Comparison of ENCODE assay signal across 8 cellular contexts in the genomic region with DNA sequence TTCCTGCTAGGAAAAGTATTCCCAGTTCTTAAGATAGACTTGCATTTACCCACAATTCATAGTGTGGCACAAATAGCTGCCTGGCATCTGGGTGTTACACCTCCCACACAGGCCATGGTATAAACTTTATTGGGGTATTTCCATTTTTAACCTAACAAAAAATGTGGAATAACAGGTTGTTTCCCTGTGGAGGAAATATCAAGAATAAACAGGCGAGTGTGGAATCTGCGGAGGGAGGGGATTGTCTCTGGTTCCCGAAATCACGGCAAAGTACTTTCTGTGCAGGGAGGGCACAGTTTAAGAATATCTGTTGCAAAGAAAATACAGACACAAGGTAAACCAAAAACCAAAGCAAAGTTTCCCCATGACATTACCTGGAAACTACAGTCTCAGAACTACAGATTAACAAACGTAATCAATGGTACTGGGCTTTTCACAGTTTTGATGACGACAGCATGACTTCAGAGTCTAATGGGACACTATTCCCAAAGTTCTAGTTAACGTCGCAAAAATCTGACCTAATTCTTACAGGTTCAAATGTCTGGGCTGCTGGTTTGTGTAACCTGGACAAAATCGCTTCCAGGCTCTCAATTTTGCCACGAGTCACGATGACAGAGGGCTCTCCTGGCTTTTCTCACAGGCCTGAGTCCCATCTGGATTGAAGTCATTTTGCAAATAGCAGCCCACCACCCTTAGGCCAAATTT. TPM values are rescaled to one million over a fixed set of nuclear protein-coding genes. Genes with fewer than 3 reads are reported as not detected.
DNase-seq lines count a peak whose midpoint lies in the region; ATAC-seq and TF ChIP-seq lines count a peak whose summit lies in the region.

No MANE protein-coding gene starts in this region.

- 6 to 7% methylated on average over 8 of the region's 11 CpGs for WGBS in gastroesophageal sphincter (ENCODE audit: low coverage in 1 of 2), 2 donors

- no peak for TF ChIP-seq POLR2A in gastroesophageal sphincter (IDR thresholded peaks at IDR 0.05)

- H3K27ac Mint-ChIP-seq in GM23338 (peak overlapping the region; percentile 91), WTC11 (peak overlapping the region; percentile 98)

- H3K4me3 Mint-ChIP-seq in GM23338 (peak overlapping the region; percentile 92), WTC11 (peak overlapping the region; percentile 100)

- H3K4me1 Mint-ChIP-seq in GM23338 (peaks cover 54% of the 10 kb centered on the region), WTC11 (peaks cover 56% of the 10 kb centered on the region)

- H3K27me3 Mint-ChIP-seq in GM23338 (ENCODE audit: insufficient read depth, low read depth, poor library complexity) (peaks cover 5% of the 10 kb centered on the region), WTC11 (ENCODE audit: low read depth) (no peaks in the 10 kb centered on the region)

- peaks cover 47% of the 10 kb centered on the region for H4K20me1 ChIP-seq in GM23338 (replicated peaks; ENCODE audit: insufficient read depth)

- TF ChIP-seq EP300 in gastroesophageal sphincter (IDR thresholded peaks at IDR 0.05): no peak

- H3K4me2 ChIP-seq in GM23338: peak overlapping the region; percentile 99

- H3K4me1 ChIP-seq in GM23338 (ENCODE audit: insufficient read depth): peaks cover 35% of the 10 kb centered on the region
- peaks cover 15 to 70% (median 44%) of the 10 kb centered on the region in 3 donors for H3K4me1 ChIP-seq in gastroesophageal sphincter
- H3K4me1 ChIP-seq in skeletal muscle tissue (ENCODE audit: control insufficient read depth in 3 of 3, insufficient read depth in 3 of 3, low read length in 3 of 3): peaks cover 31 to 52% (median 52%) of the 10 kb centered on the region in 3 donors

- no peaks in the 10 kb centered on the region for H3K9me2 ChIP-seq in GM23338 (ENCODE audit: insufficient read depth)

- H3F3A ChIP-seq in GM23338 (replicated peaks; ENCODE audit: low read depth): 0 out of 2 replicates have a peak, but pooled peaks cover 3% of the 10 kb centered on the region

- H3K36me3 Mint-ChIP-seq in GM23338 (ENCODE audit: low read depth) (peaks cover 16% of the 10 kb centered on the region), WTC11 (peaks cover 14% of the 10 kb centered on the region)

- ATAC-seq in GM23338 (no peak), WTC11 (no peak), gastroesophageal sphincter (no peak), GM18498 (IDR thresholded peaks at IDR 0.05; ENCODE audit: unreplicated experiment) (no peak)

- CTCF ChIA-PET in WTC11 (lab: Charles Lee): interaction anchor here (1.2 to 2.6 kb wide), 3 partner anchors 60 to 91 kb away, joined by 7 to 25 read pairs (median 8); a partner anchor contains a TSS

- POLR2A ChIA-PET in WTC11 (lab: Charles Lee): interaction anchor here (0.6 kb wide), 1 partner anchor 80 kb away, joined by 5 read pairs; no protein-coding TSS in a partner anchor

- H3K79me2 ChIP-seq in GM23338 (replicated peaks; ENCODE audit: insufficient read depth): peaks cover 71% of the 10 kb centered on the region

- H3K9me3 ChIP-seq in gastroesophageal sphincter (no peaks in the 10 kb centered on the region), skeletal muscle tissue (ENCODE audit: control insufficient read depth in 3 of 3, low read length in 3 of 3) (no peaks in the 10 kb centered on the region)

- DNase-seq in GM23338 (ENCODE audit: low spot score) (no peak), WTC11 (ENCODE audit: low spot score) (no peak), NCI-H1436 (lab: John Stamatoyannopoulos, UW) (no peak), cerebellum (ENCODE audit: low spot score) (no peak), NCI-H2107 treated with DMSO at 0.1 percent for 48 hours (lab: John Stamatoyannopoulos, UW; ENCODE audit: unreplicated experiment) (no peak)

- no peaks in the 10 kb centered on the region for H3K36me3 ChIP-seq in GM23338 (ENCODE audit: insufficient read depth)
- peaks cover 0 to 2% of the 10 kb centered on the region in 2 donors for H3K36me3 ChIP-seq in gastroesophageal sphincter
- H3K36me3 ChIP-seq in skeletal muscle tissue (ENCODE audit: control insufficient read depth in 3 of 3, insufficient read depth in 3 of 3, low read length in 3 of 3): peaks cover 0 to 3% (median 0%) of the 10 kb centered on the region in 3 donors

- peak overlapping the region; percentile 90 to 100 (median 97) for H3K9ac ChIP-seq in skeletal muscle tissue (ENCODE audit: low read depth in 1 of 3, low read length in 3 of 3)

- no peak overlapping the region for H2AFZ ChIP-seq in GM23338

- no peaks in the 10 kb centered on the region for H3K27me3 ChIP-seq in GM23338 (ENCODE audit: insufficient read depth)
- no peaks in the 10 kb centered on the region for H3K27me3 ChIP-seq in gastroesophageal sphincter
- no peaks in the 10 kb centered on the region for H3K27me3 ChIP-seq in skeletal muscle tissue (ENCODE audit: control insufficient read depth in 3 of 3, insufficient read depth in 3 of 3, low read length in 3 of 3)

- no peaks in the 10 kb centered on the region for H3K9me3 Mint-ChIP-seq in GM23338
- H3K9me3 Mint-ChIP-seq in WTC11: no peaks in the 10 kb centered on the region

- H3K27ac ChIP-seq in GM23338 (ENCODE audit: low read depth) (peak overlapping the region; percentile 69; the same call in 1 of the 2 replicates), gastroesophageal sphincter (peak overlapping the region; percentile 82 to 99 (median 96)), skeletal muscle tissue (ENCODE audit: low read depth, low read length) (peak overlapping the region; percentile 91)

- peak overlapping the region; percentile 98 for H3K4me3 ChIP-seq in GM23338
- H3K4me3 ChIP-seq in gastroesophageal sphincter: peak overlapping the region; percentile 71 to 84
- H3K4me3 ChIP-seq in skeletal muscle tissue (ENCODE audit: low read length in 3 of 3): peak overlapping the region; percentile 88 to 98 (median 89)

- TF ChIP-seq CTCF in GM23338 (conservative IDR thresholded peaks at IDR 0.05; ENCODE audit: low read depth in 2 of 2) (no peak), WTC11 (IDR thresholded peaks at IDR 0.05) (no peak), gastroesophageal sphincter (IDR thresholded peaks at IDR 0.05) (no peak)

TF ChIP-seq in WTC11, 78 proteins besides CTCF, POLR2A, EP300 and RAD21 (continues in another document):
- TF ChIP-seq, protein P1, sequence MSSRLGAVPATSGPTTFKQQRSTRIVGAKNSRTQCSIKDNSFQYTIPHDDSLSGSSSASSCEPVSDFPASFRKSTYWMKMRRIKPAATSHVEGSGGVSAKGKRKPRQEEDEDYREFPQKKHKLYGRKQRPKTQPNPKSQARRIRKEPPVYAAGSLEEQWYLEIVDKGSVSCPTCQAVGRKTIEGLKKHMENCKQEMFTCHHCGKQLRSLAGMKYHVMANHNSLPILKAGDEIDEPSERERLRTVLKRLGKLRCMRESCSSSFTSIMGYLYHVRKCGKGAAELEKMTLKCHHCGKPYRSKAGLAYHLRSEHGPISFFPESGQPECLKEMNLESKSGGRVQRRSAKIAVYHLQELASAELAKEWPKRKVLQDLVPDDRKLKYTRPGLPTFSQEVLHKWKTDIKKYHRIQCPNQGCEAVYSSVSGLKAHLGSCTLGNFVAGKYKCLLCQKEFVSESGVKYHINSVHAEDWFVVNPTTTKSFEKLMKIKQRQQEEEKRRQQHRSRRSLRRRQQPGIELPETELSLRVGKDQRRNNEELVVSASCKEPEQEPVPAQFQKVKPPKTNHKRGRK (CRISPR knock-in tag; IDR thresholded peaks at IDR 0.05; ENCODE audit: borderline replicate concordance): no peak
- TF ChIP-seq, protein P2, sequence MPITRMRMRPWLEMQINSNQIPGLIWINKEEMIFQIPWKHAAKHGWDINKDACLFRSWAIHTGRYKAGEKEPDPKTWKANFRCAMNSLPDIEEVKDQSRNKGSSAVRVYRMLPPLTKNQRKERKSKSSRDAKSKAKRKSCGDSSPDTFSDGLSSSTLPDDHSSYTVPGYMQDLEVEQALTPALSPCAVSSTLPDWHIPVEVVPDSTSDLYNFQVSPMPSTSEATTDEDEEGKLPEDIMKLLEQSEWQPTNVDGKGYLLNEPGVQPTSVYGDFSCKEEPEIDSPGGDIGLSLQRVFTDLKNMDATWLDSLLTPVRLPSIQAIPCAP (CRISPR knock-in tag; IDR thresholded peaks at IDR 0.05): no peak
- TF ChIP-seq CREB1 (CRISPR knock-in tag; IDR thresholded peaks at IDR 0.05) (no peak), NR2C2 (CRISPR knock-in tag; IDR thresholded peaks at IDR 0.05) (no peak), NFE2L1 (CRISPR knock-in tag; IDR thresholded peaks at IDR 0.05) (no peak), NR1H2 (CRISPR knock-in tag; IDR thresholded peaks at IDR 0.05) (no peak), OVOL2 (CRISPR knock-in tag; IDR thresholded peaks at IDR 0.05; ENCODE audit: borderline replicate concordance) (no peak)
- TF ChIP-seq, protein P3, sequence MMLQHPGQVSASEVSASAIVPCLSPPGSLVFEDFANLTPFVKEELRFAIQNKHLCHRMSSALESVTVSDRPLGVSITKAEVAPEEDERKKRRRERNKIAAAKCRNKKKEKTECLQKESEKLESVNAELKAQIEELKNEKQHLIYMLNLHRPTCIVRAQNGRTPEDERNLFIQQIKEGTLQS (CRISPR knock-in tag; conservative IDR thresholded peaks at IDR 0.05): no peak
- TF ChIP-seq, protein P4, sequence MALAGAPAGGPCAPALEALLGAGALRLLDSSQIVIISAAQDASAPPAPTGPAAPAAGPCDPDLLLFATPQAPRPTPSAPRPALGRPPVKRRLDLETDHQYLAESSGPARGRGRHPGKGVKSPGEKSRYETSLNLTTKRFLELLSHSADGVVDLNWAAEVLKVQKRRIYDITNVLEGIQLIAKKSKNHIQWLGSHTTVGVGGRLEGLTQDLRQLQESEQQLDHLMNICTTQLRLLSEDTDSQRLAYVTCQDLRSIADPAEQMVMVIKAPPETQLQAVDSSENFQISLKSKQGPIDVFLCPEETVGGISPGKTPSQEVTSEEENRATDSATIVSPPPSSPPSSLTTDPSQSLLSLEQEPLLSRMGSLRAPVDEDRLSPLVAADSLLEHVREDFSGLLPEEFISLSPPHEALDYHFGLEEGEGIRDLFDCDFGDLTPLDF (CRISPR knock-in tag; IDR thresholded peaks at IDR 0.05): no peak

RNA-seq across cellular contexts. Expression of a gene that starts 1.4 kb away (rescaled TPM):
- 222 TPM in 2 replicates for total RNA-seq in GM23338 (2014; rRNA removed; shearing (Covaris generic))
- polyA plus RNA-seq in GM23338 (2016; fragmentation: Nextera tagmentation; extraction: Ambion mirVana): 72.0 and 72.2 TPM in 2 replicates
- 199 to 217 TPM (median 201 TPM) in 3 replicates for total RNA-seq in WTC11 (2021)
- 100 to 1,000 TPM in 3 of 4 donors, 10 to 100 TPM in 1; 93.4 to 122 (median 107) TPM for total RNA-seq in gastroesophageal sphincter
- 185 TPM for total RNA-seq in skeletal muscle tissue
- total RNA-seq in cerebellum: 121 TPM

RNA-seq across cellular contexts. Expression of a gene that starts 58.6 kb away (rescaled TPM):
- total RNA-seq in GM23338 (2014; rRNA removed; shearing (Covaris generic)): 19.9 and 24.6 TPM in 2 replicates
- 4.5 and 4.9 TPM in 2 replicates for polyA plus RNA-seq in GM23338 (2016; fragmentation: Nextera tagmentation; extraction: Ambion mirVana)
- total RNA-seq in WTC11 (2021) (22.9 to 25.6 TPM (median 24.7 TPM) in 3 replicates), gastroesophageal sphincter (10 to 100 TPM; 39.4 to 73.8 (median 43.9) TPM), skeletal muscle tissue (8.9 TPM), cerebellum (19.7 TPM)

RNA-seq across cellular contexts. Expression of a gene that starts 58.8 kb away (rescaled TPM):
- total RNA-seq in GM23338 (2014; rRNA removed; shearing (Covaris generic)): 87.0 and 119 TPM in 2 replicates
- polyA plus RNA-seq in GM23338 (2016; fragmentation: Nextera tagmentation; extraction: Ambion mirVana): 44.1 and 48.8 TPM in 2 replicates
- total RNA-seq in WTC11 (2021): 71.9 to 82.8 TPM (median 72.0 TPM) in 3 replicates
- total RNA-seq in gastroesophageal sphincter: 100 to 1,000 TPM in 1 of 4 donors, 10 to 100 TPM in 3; 60.7 to 107 (median 84.8) TPM
- total RNA-seq in skeletal muscle tissue: 51.1 TPM
- total RNA-seq in cerebellum: 69.5 TPM
